8 cellular contexts compared by ENCODE assay signal in the genomic region with DNA sequence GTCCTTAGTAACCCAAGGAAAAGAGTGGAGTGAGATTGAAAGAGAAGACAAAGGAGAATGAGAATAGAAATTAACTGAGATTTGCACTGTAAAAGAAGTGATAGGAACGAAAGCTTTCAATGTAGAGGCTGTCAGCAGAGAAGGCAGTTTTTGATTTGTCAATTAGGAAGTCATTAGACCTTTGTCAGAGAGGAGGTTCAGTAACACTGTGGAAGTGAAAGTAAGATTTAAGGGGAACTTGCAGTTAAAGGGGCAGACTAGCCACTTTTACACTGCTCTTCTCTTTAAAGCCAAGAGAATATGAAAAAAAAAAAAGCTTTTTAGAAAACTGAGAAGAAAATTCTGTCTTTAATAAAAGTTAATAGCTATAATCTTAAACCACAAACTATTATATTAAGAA. TPM values are rescaled to one million over a fixed set of nuclear protein-coding genes. Genes with fewer than 3 reads are reported as not detected.
DNase-seq lines count a peak whose midpoint lies in the region; ATAC-seq, FAIRE-seq and TF ChIP-seq lines count a peak whose summit lies in the region.

No MANE protein-coding gene starts in this region.

- peak; percentile 17 for TF ChIP-seq POLR2A in right lobe of liver (IDR thresholded peaks at IDR 0.05)

- 0% methylated on average over 1 of the region's 1 CpG for WGBS in right lobe of liver (ENCODE audit: insufficient coverage, low coverage, low lambda C conversion rate, missing lambda C conversion rate)

- FAIRE-seq in frontal cortex (lab: Jason Lieb, UNC): no peak

- peak overlapping the region; percentile 43 to 59 (median 50) for H3K27ac ChIP-seq in right lobe of liver

- peak; percentile 78 for DNase-seq in NAMALWA (ENCODE audit: low spot score)
- DNase-seq in right lobe of liver: no peak
- DNase-seq in SHP77 (lab: John Stamatoyannopoulos, UW): no peak
- no peak for DNase-seq in T-helper 2 cell
- no peak for DNase-seq in frontal cortex (ENCODE audit: low spot score in 2 of 2)
- no peak for DNase-seq in activated naive CD4-positive, alpha-beta T cell treated with anti-CD3 and anti-CD28 coated beads, Interleukin-2, amount 50 U/mL, for 16 hours

- H3K27me3 ChIP-seq in right lobe of liver: no peaks in the 10 kb centered on the region

- H3K4me1 ChIP-seq in right lobe of liver: peaks cover 0 to 18% (median 8%) of the 10 kb centered on the region in 4 donors

- ATAC-seq in GM18508 (IDR thresholded peaks at IDR 0.05; ENCODE audit: insufficient read depth, unreplicated experiment) (peak; percentile 98), HG02571 (IDR thresholded peaks at IDR 0.05; ENCODE audit: unreplicated experiment) (peak; percentile 85), right lobe of liver (peak; percentile 74 to 81 (median 78))

- no peaks in the 10 kb centered on the region for H3K36me3 ChIP-seq in right lobe of liver

- intact Hi-C loops in right lobe of liver (cut with DNase I): no loop called here

- peak overlapping the region in 2 of 3 donors; percentile 29 to 33 for H3K4me3 ChIP-seq in right lobe of liver

- no peaks in the 10 kb centered on the region for H3K9me3 ChIP-seq in right lobe of liver

- no peak for TF ChIP-seq CTCF in right lobe of liver (IDR thresholded peaks at IDR 0.05)

RNA-seq across cellular contexts. Expression of a gene that starts 11.5 kb away (rescaled TPM):
- total RNA-seq in right lobe of liver (10 to 100 TPM; 37.0 to 47.5 (median 40.7) TPM), frontal cortex (under 0.01 TPM)

Comparison
In these comparisons a context has a peak if more than half of its experiments do, and no peak if none do; other contexts are left out.
1. RNA of a gene that starts 11.5 kb away (total RNA-seq): 37.0 to 47.5 TPM in right lobe of liver; under 0.01 TPM in frontal cortex (single experiment); every median in the first group is over 10 times any median in the second.
2. Peak in every context shown above with its lines, with median percentiles within 50 percentile points of each other: ATAC-seq.